Comparison of ENCODE assay signal across 8 cellular contexts in genomic region chr17:44308320-44308818, GRCh38. TPM values are rescaled to one million over a fixed set of nuclear protein-coding genes. Genes with fewer than 3 reads are reported as not detected.
DNase-seq lines count a peak whose midpoint lies in the region; ATAC-seq and TF ChIP-seq lines count a peak whose summit lies in the region.

TSS of gene RUNDC3A (plus strand) at chr17:44308601. CDS start at chr17:44308833, 232 bp downstream.

- CTCF ChIA-PET in CD8-positive, alpha-beta memory T cell (lab: Charles Lee): interaction anchor here (0.8 to 3.5 kb wide), 3 partner anchors 23 to 98 kb away, joined by 3 to 13 read pairs (median 3); no protein-coding TSS in a partner anchor
- CTCF ChIA-PET in OCI-LY7 (lab: Charles Lee; ENCODE audit: unreplicated experiment): no interaction called here

- no peaks in the 10 kb centered on the region for H3K9me3 ChIP-seq in CD8-positive, alpha-beta memory T cell (ENCODE audit: low read length)
- no peaks in the 10 kb centered on the region for H3K9me3 ChIP-seq in OCI-LY7 (ENCODE audit: low read length)
- no peaks in the 10 kb centered on the region for H3K9me3 ChIP-seq in mucosa of rectum (ENCODE audit: control insufficient read depth in 2 of 2, low read length in 2 of 2)

- POLR2A ChIA-PET in CD8-positive, alpha-beta memory T cell (lab: Charles Lee): interaction anchor here (0.6 to 2.0 kb wide), 4 partner anchors 19 to 753 kb away, joined by 3 to 6 read pairs (median 4); partner anchors contain the start of gene NMT1
- POLR2A ChIA-PET in OCI-LY7 (lab: Charles Lee): interaction anchor here (0.6 kb wide), 1 partner anchor 63 kb away, joined by 3 read pairs; no protein-coding TSS in a partner anchor

- peaks cover 28 to 44% of the 10 kb centered on the region in 2 donors for H3K27me3 Mint-ChIP-seq in CD8-positive, alpha-beta memory T cell

- no peaks in the 10 kb centered on the region for H3K9me2 ChIP-seq in OCI-LY7 (ENCODE audit: insufficient read depth, low read length)

- no peak within 1 kb of the TSS for H3K4me3 ChIP-seq in CD8-positive, alpha-beta memory T cell (ENCODE audit: low read length)
- H3K4me3 ChIP-seq in OCI-LY7 (ENCODE audit: low read depth, low read length, poor library complexity, severe bottlenecking) (peak within 1 kb of the TSS; percentile 58), mucosa of rectum (ENCODE audit: low read length in 2 of 2) (peak within 1 kb of the TSS; percentile 50 to 52)

- intact Hi-C loops in OCI-LY7 (cut with micrococcal nuclease; ENCODE audit: unreplicated experiment): no loop called here

- H3K36me3 Mint-ChIP-seq in CD8-positive, alpha-beta memory T cell: peaks cover 0 to 3% (median 1%) of the 10 kb centered on the region in 3 donors

- H3K9ac ChIP-seq in mucosa of rectum (ENCODE audit: low read depth in 1 of 2, low read length in 2 of 2): no peak within 1 kb of the TSS

- H3K79me2 ChIP-seq in OCI-LY7 (ENCODE audit: insufficient read depth, low read depth, low read length): no peaks in the 10 kb centered on the region

- DNase-seq in CD8-positive, alpha-beta memory T cell: peak; percentile 79 to 88 (median 83)
- DNase-seq in HuH-7 (ENCODE audit: low spot score) (peak; percentile 94), OCI-LY7 (ENCODE audit: low spot score) (peak; percentile 81)
- peak; percentile 86 to 89 for DNase-seq in activated T-cell treated with anti-CD3 and anti-CD28 coated beads, Interleukin-2, amount 50 U/mL, for 48 hours
- peak; percentile 74 to 84 for DNase-seq in stimulated activated CD8-positive, alpha-beta memory T cell treated with anti-CD3 and anti-CD28 coated beads, Interleukin-2, amount 100 ng/mL, for 48 hours (ENCODE audit: low read depth in 2 of 2)

- peak within 1 kb of the TSS; percentile 17 to 72 (median 49) for H3K4me3 Mint-ChIP-seq in CD8-positive, alpha-beta memory T cell

- no peak within 1 kb of the TSS for H3K27ac ChIP-seq in CD8-positive, alpha-beta memory T cell (ENCODE audit: low read depth, low read length)
- H3K27ac ChIP-seq in OCI-LY7 (ENCODE audit: low read depth, low read length, poor library complexity, severe bottlenecking): no peak within 1 kb of the TSS
- H3K27ac ChIP-seq in mucosa of rectum (ENCODE audit: low read depth in 2 of 2, low read length in 2 of 2): no peak within 1 kb of the TSS

- TF ChIP-seq CTCF in OCI-LY7 (conservative IDR thresholded peaks at IDR 0.05; ENCODE audit: low read length): no peak

- no peak within 1 kb of the TSS for H2AFZ ChIP-seq in OCI-LY7 (ENCODE audit: low read length)

- H3K4me1 Mint-ChIP-seq in CD8-positive, alpha-beta memory T cell: peaks cover 14 to 28% (median 17%) of the 10 kb centered on the region in 3 donors

- H3K4me2 ChIP-seq in OCI-LY7 (ENCODE audit: low read length): peak within 1 kb of the TSS; percentile 72

- BruUV-seq in OCI-LY7 (replicated peaks; lab: Mats Ljungman, UMichigan): no TSS peak

- peak within 1 kb of the TSS in 1 of 8 donors; percentile 79 for H3K27ac Mint-ChIP-seq in CD8-positive, alpha-beta memory T cell

- H3K4me1 ChIP-seq in CD8-positive, alpha-beta memory T cell (ENCODE audit: insufficient read depth, low read length): peaks cover 16% of the 10 kb centered on the region
- H3K4me1 ChIP-seq in OCI-LY7 (ENCODE audit: insufficient read depth, low read length, poor library complexity, severe bottlenecking): peaks cover 19% of the 10 kb centered on the region
- H3K4me1 ChIP-seq in mucosa of rectum (ENCODE audit: control insufficient read depth in 2 of 2, insufficient read depth in 2 of 2, low read length in 2 of 2): peaks cover 0 to 4% of the 10 kb centered on the region in 2 donors

- ATAC-seq in esophagus mucosa (peak; percentile 77), GM21717 (IDR thresholded peaks at IDR 0.05; ENCODE audit: unreplicated experiment) (no peak)

- H3K27me3 ChIP-seq in CD8-positive, alpha-beta memory T cell (ENCODE audit: insufficient read depth, low read length, poor library complexity, severe bottlenecking): peaks cover 12% of the 10 kb centered on the region
- H3K27me3 ChIP-seq in mucosa of rectum (ENCODE audit: control insufficient read depth in 2 of 2, insufficient read depth in 2 of 2, low read length in 2 of 2): peaks cover 4 to 13% of the 10 kb centered on the region in 2 donors

- no peaks in the 10 kb centered on the region for H3K36me3 ChIP-seq in CD8-positive, alpha-beta memory T cell (ENCODE audit: insufficient read depth, low read length)
- H3K36me3 ChIP-seq in OCI-LY7 (ENCODE audit: insufficient read depth, low read length) (no peaks in the 10 kb centered on the region), mucosa of rectum (ENCODE audit: control insufficient read depth in 2 of 2, insufficient read depth in 2 of 2, low read length in 2 of 2) (no peaks in the 10 kb centered on the region)

- no peaks in the 10 kb centered on the region for H3K9me3 Mint-ChIP-seq in CD8-positive, alpha-beta memory T cell

- no peaks in the 10 kb centered on the region for H4K20me1 ChIP-seq in OCI-LY7 (ENCODE audit: insufficient read depth, low read length)

RNA-seq across cellular contexts. Expression of gene RUNDC3A, which starts in this region (rescaled TPM):
- total RNA-seq in CD8-positive, alpha-beta memory T cell: not detected
- not detected for polyA plus RNA-seq in CD8-positive, alpha-beta memory T cell
- 0.09 TPM in 1 of 2 replicates, not detected in the other for total RNA-seq in OCI-LY7 (2014; rRNA removed; shearing (Covaris generic))
- total RNA-seq in OCI-LY7 (2022) (0.24 TPM in 1 of 2 replicates, not detected in the other), esophagus mucosa (6.0 TPM)

Comparison
In these comparisons a context has a peak if more than half of its experiments do, and no peak if none do; other contexts are left out.
1. Peak in DNase-seq in CD8-positive, alpha-beta memory T cell; RNA of the gene not detected or under 1 TPM.
2. Peak in DNase-seq, H3K4me3 ChIP-seq and H3K4me2 ChIP-seq in OCI-LY7; RNA of the gene not detected or under 1 TPM.